ENCODE assay signal across 1 cellular context in the genomic region with DNA sequence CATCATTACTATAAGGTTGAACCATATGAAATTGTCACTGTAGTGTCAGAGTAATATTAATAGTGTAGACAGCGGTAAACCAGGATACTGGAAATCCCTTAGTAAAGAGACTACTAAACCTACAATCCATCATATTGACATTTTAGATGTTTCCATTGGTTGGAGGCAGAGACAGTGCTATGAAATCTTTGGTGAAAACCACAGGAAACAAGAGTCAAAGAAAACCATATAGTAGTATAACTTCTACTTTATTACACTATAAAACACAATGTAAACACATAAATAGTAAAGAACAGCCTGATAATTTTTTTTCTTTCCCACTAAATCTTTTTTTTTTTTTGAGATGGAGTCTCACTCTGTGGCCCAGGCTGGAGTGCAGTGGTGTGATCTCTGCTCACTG.
TF ChIP-seq lines count a peak whose summit lies in the region.

No MANE protein-coding gene starts in this region.

TF ChIP-seq in HCT116, 20 proteins besides CTCF, POLR2A, EP300 and RAD21:
- TF ChIP-seq EGR1 (IDR thresholded peaks at IDR 0.05; ENCODE audit: low read depth) = no peak
- no peak for TF ChIP-seq SP1 (IDR thresholded peaks at IDR 0.05; ENCODE audit: low read depth)
- no peak for TF ChIP-seq TCF7L2 (IDR thresholded peaks at IDR 0.05; ENCODE audit: borderline replicate concordance, extremely low read depth, insufficient read depth, insufficient read length)
- TF ChIP-seq CEBPB (IDR thresholded peaks at IDR 0.05; ENCODE audit: low read depth) = no peak
- TF ChIP-seq, protein P1, sequence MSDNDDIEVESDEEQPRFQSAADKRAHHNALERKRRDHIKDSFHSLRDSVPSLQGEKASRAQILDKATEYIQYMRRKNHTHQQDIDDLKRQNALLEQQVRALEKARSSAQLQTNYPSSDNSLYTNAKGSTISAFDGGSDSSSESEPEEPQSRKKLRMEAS (IDR thresholded peaks at IDR 0.05) = no peak
- TF ChIP-seq, protein P2, sequence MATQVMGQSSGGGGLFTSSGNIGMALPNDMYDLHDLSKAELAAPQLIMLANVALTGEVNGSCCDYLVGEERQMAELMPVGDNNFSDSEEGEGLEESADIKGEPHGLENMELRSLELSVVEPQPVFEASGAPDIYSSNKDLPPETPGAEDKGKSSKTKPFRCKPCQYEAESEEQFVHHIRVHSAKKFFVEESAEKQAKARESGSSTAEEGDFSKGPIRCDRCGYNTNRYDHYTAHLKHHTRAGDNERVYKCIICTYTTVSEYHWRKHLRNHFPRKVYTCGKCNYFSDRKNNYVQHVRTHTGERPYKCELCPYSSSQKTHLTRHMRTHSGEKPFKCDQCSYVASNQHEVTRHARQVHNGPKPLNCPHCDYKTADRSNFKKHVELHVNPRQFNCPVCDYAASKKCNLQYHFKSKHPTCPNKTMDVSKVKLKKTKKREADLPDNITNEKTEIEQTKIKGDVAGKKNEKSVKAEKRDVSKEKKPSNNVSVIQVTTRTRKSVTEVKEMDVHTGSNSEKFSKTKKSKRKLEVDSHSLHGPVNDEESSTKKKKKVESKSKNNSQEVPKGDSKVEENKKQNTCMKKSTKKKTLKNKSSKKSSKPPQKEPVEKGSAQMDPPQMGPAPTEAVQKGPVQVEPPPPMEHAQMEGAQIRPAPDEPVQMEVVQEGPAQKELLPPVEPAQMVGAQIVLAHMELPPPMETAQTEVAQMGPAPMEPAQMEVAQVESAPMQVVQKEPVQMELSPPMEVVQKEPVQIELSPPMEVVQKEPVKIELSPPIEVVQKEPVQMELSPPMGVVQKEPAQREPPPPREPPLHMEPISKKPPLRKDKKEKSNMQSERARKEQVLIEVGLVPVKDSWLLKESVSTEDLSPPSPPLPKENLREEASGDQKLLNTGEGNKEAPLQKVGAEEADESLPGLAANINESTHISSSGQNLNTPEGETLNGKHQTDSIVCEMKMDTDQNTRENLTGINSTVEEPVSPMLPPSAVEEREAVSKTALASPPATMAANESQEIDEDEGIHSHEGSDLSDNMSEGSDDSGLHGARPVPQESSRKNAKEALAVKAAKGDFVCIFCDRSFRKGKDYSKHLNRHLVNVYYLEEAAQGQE (IDR thresholded peaks at IDR 0.05; ENCODE audit: low read depth) = no peak
- no peak for TF ChIP-seq ZBTB33 (IDR thresholded peaks at IDR 0.05; ENCODE audit: extremely low read depth, insufficient replicate concordance, low read length)
- no peak for TF ChIP-seq FOSL1 (IDR thresholded peaks at IDR 0.05; ENCODE audit: low read depth)
- TF ChIP-seq ELF1 (IDR thresholded peaks at IDR 0.05; ENCODE audit: borderline replicate concordance, low read depth) = no peak
- TF ChIP-seq YY1 (IDR thresholded peaks at IDR 0.05; ENCODE audit: extremely low read depth, insufficient replicate concordance, low read depth, low read length) = no peak
TF ChIP-seq in HCT116: peak in this region for 0.
